17 cellular contexts compared by ENCODE assay signal in genomic region chr5:147063971-147064370, GRCh38.
DNase-seq lines count a peak whose midpoint lies in the region; ATAC-seq and TF ChIP-seq lines count a peak whose summit lies in the region.
"Had no signal": no experiment of that assay in that cellular context is flagged by ENCODE, and none has a peak within 500 bp of the region (broad histone marks: within the 10 kb centered on the region; RNA-seq: fewer than 3 reads in every experiment).

No MANE protein-coding gene starts in this region.

- no peak overlapping the region for H3K4me3 Mint-ChIP-seq in mesothelial cell of epicardium
- H3K4me3 Mint-ChIP-seq: CD4-positive, CD25-positive, alpha-beta regulatory T cell; CD8-positive, alpha-beta memory T cell; GM23338; HFFc6 had no signal

- no peaks in the 10 kb centered on the region for H3K36me3 Mint-ChIP-seq in mesothelial cell of epicardium
- H3K36me3 Mint-ChIP-seq: CD4-positive, CD25-positive, alpha-beta regulatory T cell; CD8-positive, alpha-beta memory T cell had no signal

- H3K4me3 ChIP-seq in HFF-Myc (replicated peaks; ENCODE audit: low read depth, low read length) (no peak overlapping the region), RWPE2 (ENCODE audit: severe bottlenecking) (no peak overlapping the region), lower leg skin (ENCODE audit: low read depth, poor library complexity, severe bottlenecking) (no peak overlapping the region)
- H3K4me3 ChIP-seq: GM23338 had no signal

- no peaks in the 10 kb centered on the region for H3K27me3 ChIP-seq in RWPE2 (ENCODE audit: insufficient read depth, poor library complexity, severe bottlenecking)
- H3K27me3 ChIP-seq: BE2C had no signal

- peaks cover 2% of the 10 kb centered on the region for H3K9me3 ChIP-seq in RWPE2 (ENCODE audit: severe bottlenecking)
- H3K9me3 ChIP-seq: BE2C, Caco-2 had no signal

- H3K4me1 ChIP-seq in RWPE2 (ENCODE audit: insufficient read depth, poor library complexity, severe bottlenecking), result no peaks in the 10 kb centered on the region

- no peak overlapping the region for H3K27ac ChIP-seq in RWPE2 (ENCODE audit: poor library complexity, severe bottlenecking)
- H3K27ac ChIP-seq: HL-60 had no signal

- peak overlapping the region; percentile 57 for H3K27ac Mint-ChIP-seq in mesothelial cell of epicardium
- H3K27ac Mint-ChIP-seq: CD4-positive, CD25-positive, alpha-beta regulatory T cell; CD8-positive, alpha-beta memory T cell; GM23338; HFFc6 had no signal

- H3K36me3 ChIP-seq in RWPE2 (ENCODE audit: low read depth), result no peaks in the 10 kb centered on the region
- H3K36me3 ChIP-seq: BE2C had no signal

- ATAC-seq in RWPE2 (ENCODE audit: low read depth), result peak; percentile 19; the same call in 1 of the 3 replicates
- no peak for ATAC-seq in GM21786 (IDR thresholded peaks at IDR 0.05; ENCODE audit: unreplicated experiment)
- ATAC-seq: GM23338 had no signal

- H3K27me3 Mint-ChIP-seq in mesothelial cell of epicardium (ENCODE audit: low read depth), result no peaks in the 10 kb centered on the region
- H3K27me3 Mint-ChIP-seq: CD4-positive, CD25-positive, alpha-beta regulatory T cell had no signal

- H3K4me1 Mint-ChIP-seq in mesothelial cell of epicardium, result peaks cover 42% of the 10 kb centered on the region
- H3K4me1 Mint-ChIP-seq: GM23338 had no signal

- intact Hi-C loops in lower leg skin (cut with DNase I; ENCODE audit: low total_unique reads), result no loop called here

- WGBS in lower leg skin, 2 donors, result 56 to 71% methylated on average over 2 of the region's 2 CpGs

- TF ChIP-seq CTCF in HFF-Myc (IDR thresholded peaks at IDR 0.05; ENCODE audit: low read depth, low read length, missing control alignments) (no peak), RWPE2 (IDR thresholded peaks at IDR 0.05; ENCODE audit: poor library complexity, severe bottlenecking) (no peak), mesothelial cell of epicardium (IDR thresholded peaks at IDR 0.05; ENCODE audit: unreplicated experiment) (no peak), lower leg skin (IDR thresholded peaks at IDR 0.05) (no peak)

- no peak for TF ChIP-seq POLR2A in lower leg skin (IDR thresholded peaks at IDR 0.05)

- DNase-seq in HFF-Myc (ENCODE audit: extremely low read depth, low read depth) (peak; percentile 2), RWPE2 (ENCODE audit: low spot score) (no peak), mesothelial cell of epicardium (ENCODE audit: low spot score in 2 of 2, unreplicated experiment in 2 of 2) (no peak), COR-L47 (lab: John Stamatoyannopoulos, UW) (no peak), lower leg skin (ENCODE audit: low spot score in 2 of 2) (no peak)
- DNase-seq: ACHN; BE2C; C1 segment of cervical spinal cord; Caco-2; CD4-positive, CD25-positive, alpha-beta regulatory T cell; CD8-positive, alpha-beta memory T cell; HCEC 1CT; HFFc6; IMR-90 had no signal

- H3K9me3 Mint-ChIP-seq in mesothelial cell of epicardium, result peaks cover 7% of the 10 kb centered on the region
- H3K9me3 Mint-ChIP-seq: GM23338 had no signal
